9 cellular contexts compared by ENCODE assay signal in the genomic region with DNA sequence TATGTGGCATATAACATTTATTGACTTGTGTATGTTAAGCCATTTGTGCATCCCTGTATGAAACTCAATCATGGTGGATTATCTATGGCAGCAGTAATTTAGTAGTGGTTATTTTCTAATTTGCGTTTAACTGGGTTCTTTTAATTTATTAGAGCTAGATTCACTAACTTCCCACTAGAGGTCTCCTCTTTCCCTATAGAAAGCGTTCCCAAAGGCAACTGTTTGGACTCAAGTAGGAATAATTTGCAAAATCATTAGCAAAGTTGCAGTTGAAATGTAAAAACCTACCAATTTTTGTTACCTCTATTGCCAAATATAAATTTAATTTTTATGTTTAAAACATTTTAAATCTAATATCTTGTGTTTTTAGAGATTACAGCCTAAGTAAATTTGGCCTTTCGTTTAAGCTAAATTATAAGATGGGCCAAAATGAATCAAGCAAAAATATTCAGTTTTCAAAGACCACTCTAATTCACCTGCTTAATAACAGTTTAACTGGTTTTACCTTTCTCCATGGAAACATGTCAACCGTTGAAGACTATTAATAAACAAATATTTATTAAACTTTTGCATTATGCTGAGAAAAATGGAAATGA. TPM values are rescaled to one million over a fixed set of nuclear protein-coding genes. Genes with fewer than 3 reads are reported as not detected.
A peak's percentile ranks its signal among the peaks of the same experiment; 100 is the strongest.
DNase-seq lines count a peak whose midpoint lies in the region; ATAC-seq, FAIRE-seq and TF ChIP-seq lines count a peak whose summit lies in the region.
"Had no signal": no experiment of that assay in that cellular context is flagged by ENCODE, and none has a peak within 500 bp of the region (broad histone marks: within the 10 kb centered on the region; RNA-seq: fewer than 3 reads in every experiment).

No MANE protein-coding gene starts in this region.

- in situ Hi-C loops in SK-MEL-5 (cut with HindIII; ENCODE audit: low pct_unique_long_range_greater_than_20kb, low sequenced_read_pairs), result no loop called here

- H3K23ac ChIP-seq in neuronal stem cell (ENCODE audit: low read depth, low read length, poor library complexity), result no peak overlapping the region

- no peak overlapping the region for H3K14ac ChIP-seq in neuronal stem cell (ENCODE audit: low read length)

- no peaks in the 10 kb centered on the region for H3K27me3 ChIP-seq in gastroesophageal sphincter
- no peaks in the 10 kb centered on the region for H3K27me3 ChIP-seq in upper lobe of left lung
- H3K27me3 ChIP-seq in neuronal stem cell (ENCODE audit: control insufficient read depth in 3 of 3, insufficient read depth in 3 of 3, low read depth in 1 of 3, low read length in 3 of 3), result no peaks in the 10 kb centered on the region

- H4K8ac ChIP-seq in neuronal stem cell (ENCODE audit: low read depth, low read length), result no peak overlapping the region

- no peak overlapping the region for H2BK5ac ChIP-seq in neuronal stem cell (ENCODE audit: low read length)

- no peak overlapping the region for H2BK15ac ChIP-seq in neuronal stem cell (ENCODE audit: low read length)

- no peak overlapping the region for H3K9ac ChIP-seq in neuronal stem cell (ENCODE audit: low read depth, low read length, poor library complexity)

- no peak overlapping the region for H3K4me2 ChIP-seq in neuronal stem cell (ENCODE audit: insufficient read depth, low read length, poor library complexity, severe bottlenecking)

- FAIRE-seq in GM19239 (lab: Jason Lieb, UNC), result peak; percentile 52
- FAIRE-seq: GM18507 had no signal

- TF ChIP-seq EP300 in gastroesophageal sphincter (IDR thresholded peaks at IDR 0.05) (no peak), upper lobe of left lung (IDR thresholded peaks at IDR 0.05) (no peak)

- no peak overlapping the region for H3K18ac ChIP-seq in neuronal stem cell (ENCODE audit: low read length)

- H2BK12ac ChIP-seq in neuronal stem cell (ENCODE audit: low read length), result no peak overlapping the region

- no peak overlapping the region for H3K4me3 ChIP-seq in gastroesophageal sphincter
- no peak overlapping the region for H3K4me3 ChIP-seq in upper lobe of left lung
- no peak overlapping the region for H3K4me3 ChIP-seq in neuronal stem cell (ENCODE audit: low read length in 2 of 2)

- H3K4me1 ChIP-seq in gastroesophageal sphincter, result peaks cover 0 to 33% (median 1%) of the 10 kb centered on the region in 3 donors
- H3K4me1 ChIP-seq in upper lobe of left lung, result peaks cover 14 to 22% (median 18%) of the 10 kb centered on the region in 4 donors
- H3K4me1 ChIP-seq in neuronal stem cell (ENCODE audit: control insufficient read depth in 2 of 2, insufficient read depth in 1 of 2, low read depth in 1 of 2, low read length in 2 of 2), result peaks cover 4% of the 10 kb centered on the region in 2 donors

- DNase-seq in A172 (ENCODE audit: low spot score) (peak; percentile 14), GM19239 (ENCODE audit: insufficient read length, low spot score) (no peak), SK-MEL-5 (ENCODE audit: low read depth, low spot score) (peak; percentile 58), upper lobe of left lung (no peak), neuronal stem cell (ENCODE audit: low spot score) (no peak)
- no peak for DNase-seq in activated CD4-positive, CD25-positive, alpha-beta regulatory T cell (lab: John Stamatoyannopoulos, UW)

- H3K9me3 ChIP-seq in gastroesophageal sphincter (no peaks in the 10 kb centered on the region), upper lobe of left lung (no peaks in the 10 kb centered on the region), neuronal stem cell (replicated peaks in 1 of 2; ENCODE audit: control insufficient read depth in 2 of 2, insufficient read depth in 1 of 2, low read depth in 1 of 2, low read length in 2 of 2) (peaks cover 2 to 13% of the 10 kb centered on the region in 2 donors)

- H3K79me1 ChIP-seq in neuronal stem cell (ENCODE audit: low read depth, low read length), result no peaks in the 10 kb centered on the region

- TF ChIP-seq POLR2A in gastroesophageal sphincter (IDR thresholded peaks at IDR 0.05), result no peak
- no peak for TF ChIP-seq POLR2A in upper lobe of left lung (IDR thresholded peaks at IDR 0.05)

- H3K27ac ChIP-seq in gastroesophageal sphincter (no peak overlapping the region), upper lobe of left lung (no peak overlapping the region), neuronal stem cell (replicated peaks; ENCODE audit: low read length) (no peak overlapping the region)

- H3K4ac ChIP-seq in neuronal stem cell (ENCODE audit: low read length), result no peak overlapping the region

- no peak overlapping the region for H2AFZ ChIP-seq in neuronal stem cell (ENCODE audit: low read length)

- no peak overlapping the region for H2AK5ac ChIP-seq in neuronal stem cell (ENCODE audit: low read depth, low read length)

- TF ChIP-seq CTCF in gastroesophageal sphincter (IDR thresholded peaks at IDR 0.05) (peak; percentile 50 to 71 (median 62)), upper lobe of left lung (IDR thresholded peaks at IDR 0.05) (peak; percentile 36 to 61 (median 53))

- no peak overlapping the region for H2BK120ac ChIP-seq in neuronal stem cell (ENCODE audit: low read depth, low read length)

- H3K36me3 ChIP-seq in gastroesophageal sphincter (no peaks in the 10 kb centered on the region), upper lobe of left lung (peaks cover 0 to 9% (median 2%) of the 10 kb centered on the region in 4 donors), neuronal stem cell (replicated peaks in 1 of 2; ENCODE audit: control insufficient read depth in 2 of 2, insufficient read depth in 2 of 2, low read length in 2 of 2) (peaks cover 2 to 18% of the 10 kb centered on the region in 2 donors)

- ATAC-seq in gastroesophageal sphincter (no peak), upper lobe of left lung (ENCODE audit: low FRiP score in 2 of 2) (no peak), HG03439 (IDR thresholded peaks at IDR 0.05; ENCODE audit: unreplicated experiment) (no peak)

- WGBS in gastroesophageal sphincter (ENCODE audit: low coverage in 1 of 2), 2 donors, result 35 to 39% methylated on average over 4 of the region's 4 CpGs
- 39 to 50% methylated on average over 4 of the region's 4 CpGs for WGBS in upper lobe of left lung, 2 donors
- no CpG with 5 or more reads among the region's 4 CpGs for WGBS in neuronal stem cell (ENCODE audit: extremely low coverage in 2 of 2, insufficient read length in 2 of 2, insufficient replicate concordance in 1 of 2), 2 donors

- H4K91ac ChIP-seq in neuronal stem cell (ENCODE audit: low read depth, low read length, poor library complexity), result no peak overlapping the region

RNA-seq across cellular contexts. Expression of a gene that starts 6.0 kb away (rescaled TPM):
- total RNA-seq in A172 (2014; rRNA removed; shearing (Covaris generic)), result 2.3 and 3.5 TPM in 2 replicates
- 13.0 and 14.2 TPM in 2 replicates for total RNA-seq in SK-MEL-5 (2014; rRNA removed; shearing (Covaris generic))
- polyA plus RNA-seq in SK-MEL-5 (2015; cell fraction: cytosol; rRNA removed), result 15.6 and 22.9 TPM in 2 replicates
- polyA plus RNA-seq in SK-MEL-5 (2015; cell fraction: nucleus; rRNA removed), result 16.7 and 24.1 TPM in 2 replicates
- 10 to 100 TPM; 21.1 to 28.3 (median 22.1) TPM for total RNA-seq in gastroesophageal sphincter
- 10 to 100 TPM; 13.5 to 23.7 (median 21.6) TPM for total RNA-seq in upper lobe of left lung
- polyA plus RNA-seq in neuronal stem cell (2013, experiment 1 of 2), result 11.3 TPM
- polyA plus RNA-seq in neuronal stem cell (2013, experiment 2 of 2), result 10.7 TPM

RNA-seq across cellular contexts. Expression of a gene that starts 6.1 kb away (rescaled TPM):
- total RNA-seq in A172 (2014; rRNA removed; shearing (Covaris generic)), result 3.3 and 3.7 TPM in 2 replicates
- total RNA-seq in SK-MEL-5 (2014; rRNA removed; shearing (Covaris generic)), result 6.4 and 8.5 TPM in 2 replicates
- polyA plus RNA-seq in SK-MEL-5 (2015; cell fraction: cytosol; rRNA removed), result 8.7 and 10.1 TPM in 2 replicates
- polyA plus RNA-seq in SK-MEL-5 (2015; cell fraction: nucleus; rRNA removed), result 5.5 and 6.5 TPM in 2 replicates
- total RNA-seq in gastroesophageal sphincter (10 to 100 TPM in 1 of 4 donors, 1 to 10 TPM in 3; 3.4 to 10.2 (median 7.0) TPM), upper lobe of left lung (10 to 100 TPM in 1 of 6 donors, 1 to 10 TPM in 5; 1.1 to 10.1 (median 4.6) TPM)
- polyA plus RNA-seq in neuronal stem cell (2013, experiment 1 of 2), result 6.7 TPM
- polyA plus RNA-seq in neuronal stem cell (2013, experiment 2 of 2), result 6.9 TPM

Comparison
In these comparisons a context has a peak if more than half of its experiments do, and no peak if none do; other contexts are left out.
1. DNase-seq: peak in A172 (single experiment) and SK-MEL-5 (single experiment); none in GM19239 (single experiment), upper lobe of left lung (0 of 2), activated CD4-positive, CD25-positive, alpha-beta regulatory T cell (0 of 4) and neuronal stem cell (single experiment).